18 cellular contexts compared by ENCODE assay signal in the genomic region with DNA sequence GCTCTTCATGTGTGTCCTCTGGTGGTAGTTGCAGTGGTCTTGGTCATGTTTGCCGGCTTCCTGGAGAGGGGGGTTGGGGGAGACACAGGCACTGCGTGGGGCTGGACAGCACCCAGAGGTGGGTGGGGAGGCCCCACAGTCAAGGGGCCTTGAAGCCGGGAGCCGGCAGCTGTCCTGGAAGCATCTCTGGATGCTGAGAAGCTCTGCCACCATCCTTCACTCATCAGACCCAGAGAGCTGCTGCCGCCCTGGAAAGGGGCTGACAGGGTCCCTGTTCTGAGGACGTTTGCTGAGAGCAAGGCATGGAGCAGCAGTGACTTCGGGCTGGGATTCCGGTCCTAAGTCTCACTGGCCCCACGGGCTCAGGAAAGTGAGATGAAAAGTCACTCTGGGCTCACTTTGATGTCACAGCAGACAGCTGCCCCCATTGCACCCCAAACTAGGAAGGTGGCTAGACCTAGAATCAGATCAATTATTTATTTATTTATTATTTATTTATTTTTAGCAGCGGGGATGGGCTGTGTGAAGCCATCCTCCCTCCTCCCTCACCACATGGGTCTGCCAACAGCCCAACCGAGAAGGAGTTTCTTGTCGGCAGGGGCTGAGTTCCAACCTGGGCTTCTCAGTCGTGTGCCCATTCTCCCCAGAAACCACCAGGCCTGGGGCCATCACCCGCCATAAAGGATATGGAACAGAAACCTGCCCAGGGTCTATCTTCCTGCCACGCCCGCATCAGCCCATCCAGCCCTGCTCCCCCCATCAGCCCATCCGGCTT.
"Had no signal": no experiment of that assay in that cellular context is flagged by ENCODE, and none has a peak within 500 bp of the region (broad histone marks: within the 10 kb centered on the region; RNA-seq: fewer than 3 reads in every experiment).

No MANE protein-coding gene starts in this region.

- H3K27ac Mint-ChIP-seq: naive thymus-derived CD8-positive, alpha-beta T cell; type B pancreatic cell had no signal

- H2AFZ ChIP-seq: parathyroid adenoma had no signal

- H3K4me3 Mint-ChIP-seq: naive thymus-derived CD8-positive, alpha-beta T cell; type B pancreatic cell had no signal

- H3K36me3 ChIP-seq: heart left ventricle, sigmoid colon had no signal

- H3K36me3 Mint-ChIP-seq: naive thymus-derived CD8-positive, alpha-beta T cell; type B pancreatic cell had no signal

- H3K4me1 ChIP-seq: heart left ventricle, parathyroid adenoma, psoas muscle, sigmoid colon had no signal

- ATAC-seq: heart left ventricle; left colon; left ventricle myocardium superior; naive thymus-derived CD8-positive, alpha-beta T cell; psoas muscle had no signal

- H3K79me2 ChIP-seq: parathyroid adenoma had no signal

- H3K27ac ChIP-seq: dorsolateral prefrontal cortex, heart left ventricle, parathyroid adenoma, psoas muscle, sigmoid colon, skin epidermis had no signal

- H3K4me3 ChIP-seq: dorsolateral prefrontal cortex, heart left ventricle, psoas muscle, sigmoid colon, skin epidermis had no signal

- DNase-seq: cortex of kidney; dorsolateral prefrontal cortex; effector CD8-positive, alpha-beta T cell; heart left ventricle; hippocampal formation; left colon; left ventricle myocardium superior; mammary epithelial cell; naive thymus-derived CD8-positive, alpha-beta T cell; nucleus accumbens; psoas muscle; retina; sigmoid colon; stimulated activated CD4-positive, alpha-beta T cell treated with anti-CD3 and anti-CD28 coated beads, Interleukin-12 subunit alpha, Interleukin-12 subunit beta, amount 100 ng/mL, for 4 hours; stimulated activated naive CD4-positive, alpha-beta T cell treated with Interleukin-2 at 50 U/mL for 16 hours had no signal

- H3K9me3 Mint-ChIP-seq: naive thymus-derived CD8-positive, alpha-beta T cell; type B pancreatic cell had no signal

- H3K9me3 ChIP-seq: heart left ventricle, psoas muscle, sigmoid colon had no signal
